17 cellular contexts compared by ENCODE assay signal in genomic region chr17:16919663-16920627, GRCh38. TPM values are rescaled to one million over a fixed set of nuclear protein-coding genes. Genes with fewer than 3 reads are reported as not detected.
DNase-seq lines count a peak whose midpoint lies in the region; ATAC-seq and TF ChIP-seq lines count a peak whose summit lies in the region.
"Had no signal": no experiment of that assay in that cellular context is flagged by ENCODE, and none has a peak within 500 bp of the region (broad histone marks: within the 10 kb centered on the region; RNA-seq: fewer than 3 reads in every experiment).

No MANE protein-coding gene starts in this region.

- H3K36me3 Mint-ChIP-seq in WTC11: no peaks in the 10 kb centered on the region
- H3K36me3 Mint-ChIP-seq in activated CD4-positive, alpha-beta memory T cell treated with anti-CD3 and anti-CD28 coated beads, Interleukin-2, amount 10 ng/mL, durations not matched to agents 7 days and 5 days (ENCODE audit: low read depth): no peaks in the 10 kb centered on the region
- H3K36me3 Mint-ChIP-seq: natural killer cell had no signal

- no peaks in the 10 kb centered on the region for H3K4me1 ChIP-seq in mesendoderm (ENCODE audit: control insufficient read depth, low read depth, low read length)
- H3K4me1 ChIP-seq: Caco-2 had no signal

- H3K27ac ChIP-seq in 22Rv1: no peak overlapping the region
- no peak overlapping the region for H3K27ac ChIP-seq in mesendoderm (ENCODE audit: low read depth, low read length)
- H3K27ac ChIP-seq in caudate nucleus (ENCODE audit: low read depth, low read length): no peak overlapping the region

- no peak overlapping the region for H2BK5ac ChIP-seq in mesendoderm (ENCODE audit: low read length)

- no peak overlapping the region for H3K9ac ChIP-seq in mesendoderm (ENCODE audit: low read length)

- POLR2A ChIA-PET in WTC11 (lab: Charles Lee): no interaction called here
- POLR2A ChIA-PET in activated CD4-positive, alpha-beta memory T cell treated with anti-CD3 and anti-CD28 coated beads, Interleukin-2, amount 10 ng/mL, durations not matched to agents 7 days and 5 days (lab: Charles Lee): no interaction called here

- CTCF ChIA-PET in WTC11 (lab: Charles Lee): interaction anchor here (0.5 to 1.3 kb wide), 4 partner anchors 25 to 294 kb away, joined by 3 to 7 read pairs (median 4); no protein-coding TSS in a partner anchor
- CTCF ChIA-PET in activated CD4-positive, alpha-beta memory T cell treated with anti-CD3 and anti-CD28 coated beads, Interleukin-2, amount 10 ng/mL, durations not matched to agents 7 days and 5 days (lab: Charles Lee): interaction anchor here (0.7 kb wide), 1 partner anchor 72 kb away, joined by 3 read pairs; no protein-coding TSS in a partner anchor

- no peak overlapping the region for H2AK5ac ChIP-seq in mesendoderm (ENCODE audit: low read length)

- no peaks in the 10 kb centered on the region for H3K79me1 ChIP-seq in mesendoderm (ENCODE audit: low read length)

- ATAC-seq in WTC11: peak; percentile 93
- ATAC-seq: effector memory CD8-positive, alpha-beta T cell; natural killer cell had no signal

- no peak overlapping the region for H3K4me3 ChIP-seq in mesendoderm (ENCODE audit: low read length)
- H3K4me3 ChIP-seq: lung had no signal

- no peak overlapping the region for H3K4ac ChIP-seq in mesendoderm (ENCODE audit: low read depth, low read length)

- no peak overlapping the region for H2BK120ac ChIP-seq in mesendoderm (ENCODE audit: low read depth, low read length)

- H4K8ac ChIP-seq in mesendoderm (ENCODE audit: low read depth, low read length): no peak overlapping the region

- H2BK15ac ChIP-seq in mesendoderm (replicated peaks; ENCODE audit: low read depth): no peak overlapping the region

- no peaks in the 10 kb centered on the region for H3K9me3 Mint-ChIP-seq in WTC11
- H3K9me3 Mint-ChIP-seq in activated CD4-positive, alpha-beta memory T cell treated with anti-CD3 and anti-CD28 coated beads, Interleukin-2, amount 10 ng/mL, durations not matched to agents 7 days and 5 days: no peaks in the 10 kb centered on the region
- H3K9me3 Mint-ChIP-seq: effector memory CD8-positive, alpha-beta T cell; natural killer cell; stimulated activated naive CD8-positive, alpha-beta T cell treated with anti-CD3 and anti-CD28 coated beads, Interleukin-15, Interleukin-2, amounts not matched to agents 100 ng/mL and 50 ng/mL, for 24 hours had no signal

- TF ChIP-seq CTCF in 22Rv1 (IDR thresholded peaks at IDR 0.05) (peak; percentile 19), GM12872 (IDR thresholded peaks at IDR 0.05; ENCODE audit: insufficient read depth, low read depth, low read length) (0 out of 3 replicates have a peak, but pooled peaks have one; percentile 9), WTC11 (IDR thresholded peaks at IDR 0.05) (no peak; the same call in 1 of the 2 replicates)

- no peak overlapping the region for H3K56ac ChIP-seq in mesendoderm (ENCODE audit: low read length)

- H3K4me1 Mint-ChIP-seq in WTC11: peaks cover 7% of the 10 kb centered on the region; the same call in 1 of the 2 replicates
- H3K4me1 Mint-ChIP-seq in activated CD4-positive, alpha-beta memory T cell treated with anti-CD3 and anti-CD28 coated beads, Interleukin-2, amount 10 ng/mL, durations not matched to agents 7 days and 5 days: no peaks in the 10 kb centered on the region

- no peak overlapping the region for H3K4me2 ChIP-seq in mesendoderm (ENCODE audit: low read length)

- H3K79me2 ChIP-seq in mesendoderm (ENCODE audit: control insufficient read depth, insufficient read depth, low read length): no peaks in the 10 kb centered on the region

- H3K4me3 Mint-ChIP-seq in WTC11: no peak overlapping the region
- no peak overlapping the region for H3K4me3 Mint-ChIP-seq in activated CD4-positive, alpha-beta memory T cell treated with anti-CD3 and anti-CD28 coated beads, Interleukin-2, amount 10 ng/mL, durations not matched to agents 7 days and 5 days
- H3K4me3 Mint-ChIP-seq: effector memory CD8-positive, alpha-beta T cell; natural killer cell; stimulated activated naive CD8-positive, alpha-beta T cell treated with anti-CD3 and anti-CD28 coated beads, Interleukin-15, Interleukin-2, amounts not matched to agents 100 ng/mL and 50 ng/mL, for 24 hours had no signal

- no peaks in the 10 kb centered on the region for H3K27me3 Mint-ChIP-seq in WTC11 (ENCODE audit: low read depth)
- H3K27me3 Mint-ChIP-seq in activated CD4-positive, alpha-beta memory T cell treated with anti-CD3 and anti-CD28 coated beads, Interleukin-2, amount 10 ng/mL, durations not matched to agents 7 days and 5 days: peaks cover 5% of the 10 kb centered on the region
- H3K27me3 Mint-ChIP-seq: stimulated activated naive CD8-positive, alpha-beta T cell treated with anti-CD3 and anti-CD28 coated beads, Interleukin-15, Interleukin-2, amounts not matched to agents 100 ng/mL and 50 ng/mL, for 24 hours had no signal

- no peak overlapping the region for H4K5ac ChIP-seq in mesendoderm (ENCODE audit: low read length)

- no peak overlapping the region for H3K23ac ChIP-seq in mesendoderm (ENCODE audit: low read length)

- H3K36me3 ChIP-seq in mesendoderm (ENCODE audit: control insufficient read depth, insufficient read depth, low read length): no peaks in the 10 kb centered on the region

- WGBS in mesendoderm (ENCODE audit: extremely low coverage, insufficient coverage, low lambda C conversion rate): no CpG with 5 or more reads among the region's 15 CpGs

- H3K27ac Mint-ChIP-seq in WTC11: no peak overlapping the region
- no peak overlapping the region for H3K27ac Mint-ChIP-seq in activated CD4-positive, alpha-beta memory T cell treated with anti-CD3 and anti-CD28 coated beads, Interleukin-2, amount 10 ng/mL, durations not matched to agents 7 days and 5 days
- H3K27ac Mint-ChIP-seq: effector memory CD8-positive, alpha-beta T cell; natural killer cell; stimulated activated naive CD8-positive, alpha-beta T cell treated with anti-CD3 and anti-CD28 coated beads, Interleukin-15, Interleukin-2, amounts not matched to agents 100 ng/mL and 50 ng/mL, for 24 hours had no signal

- no peaks in the 10 kb centered on the region for H3K27me3 ChIP-seq in mesendoderm (ENCODE audit: insufficient read depth, low read length, poor library complexity)

- DNase-seq in WTC11 (ENCODE audit: low spot score) (peak; percentile 56), mesendoderm (peak; percentile 85), NCI-H187 treated with DMSO at 0.1 percent for 48 hours (lab: John Stamatoyannopoulos, UW) (no peak), AG08396 (ENCODE audit: low spot score) (no peak), caudate nucleus (lab: John Stamatoyannopoulos, UW) (no peak)
- no peak for DNase-seq in activated CD4-positive, alpha-beta memory T cell treated with anti-CD3 and anti-CD28 coated beads, Interleukin-2, amount 10 ng/mL, durations not matched to agents 7 days and 5 days
- DNase-seq: Caco-2; effector memory CD8-positive, alpha-beta T cell; GDM1; hippocampal formation; natural killer cell; NCI-H1048; NCI-H526 treated with DMSO at 0.1 percent for 48 hours had no signal

- H3K18ac ChIP-seq in mesendoderm (ENCODE audit: low read length): no peak overlapping the region

TF ChIP-seq in WTC11, 78 proteins besides CTCF, POLR2A, EP300 and RAD21:
- TF ChIP-seq ATF1 (CRISPR knock-in tag; IDR thresholded peaks at IDR 0.05) (no peak), ZNF138 (CRISPR knock-in tag; conservative IDR thresholded peaks at IDR 0.05) (no peak), HMGXB4 (CRISPR knock-in tag; IDR thresholded peaks at IDR 0.05) (no peak), RELA (CRISPR knock-in tag; IDR thresholded peaks at IDR 0.05; ENCODE audit: borderline replicate concordance) (no peak), NR3C1 (CRISPR knock-in tag; conservative IDR thresholded peaks at IDR 0.05; ENCODE audit: low read depth) (no peak), ZNF232 (CRISPR knock-in tag; IDR thresholded peaks at IDR 0.05) (no peak)

RNA-seq across cellular contexts. Expression of gene TNFRSF13B, which starts 52.0 kb away (rescaled TPM):
- 0.18 TPM in 2 of 3 replicates, not detected in the other for total RNA-seq in WTC11 (2021)
- 0.95 TPM for polyA plus RNA-seq in mesendoderm (2013, experiment 1 of 2)
- 0.81 TPM for polyA plus RNA-seq in mesendoderm (2013, experiment 2 of 2)
- not detected for total RNA-seq in activated CD4-positive, alpha-beta memory T cell treated with anti-CD3 and anti-CD28 coated beads, Interleukin-2, amount 10 ng/mL, durations not matched to agents 7 days and 5 days
- total RNA-seq: Caco-2 had no signal

Comparison
In these comparisons a context has a peak if more than half of its experiments do, and no peak if none do; other contexts are left out.
1. DNase-seq: peak in WTC11 (single experiment) and mesendoderm (single experiment); none in NCI-H187 treated with DMSO at 0.1 percent for 48 hours (single experiment), activated CD4-positive, alpha-beta memory T cell treated with anti-CD3 and anti-CD28 coated beads, Interleukin-2, amount 10 ng/mL, durations not matched to agents 7 days and 5 days (single experiment), AG08396 (single experiment) and caudate nucleus (0 of 61).